8 cellular contexts compared by ENCODE assay signal in the genomic region with DNA sequence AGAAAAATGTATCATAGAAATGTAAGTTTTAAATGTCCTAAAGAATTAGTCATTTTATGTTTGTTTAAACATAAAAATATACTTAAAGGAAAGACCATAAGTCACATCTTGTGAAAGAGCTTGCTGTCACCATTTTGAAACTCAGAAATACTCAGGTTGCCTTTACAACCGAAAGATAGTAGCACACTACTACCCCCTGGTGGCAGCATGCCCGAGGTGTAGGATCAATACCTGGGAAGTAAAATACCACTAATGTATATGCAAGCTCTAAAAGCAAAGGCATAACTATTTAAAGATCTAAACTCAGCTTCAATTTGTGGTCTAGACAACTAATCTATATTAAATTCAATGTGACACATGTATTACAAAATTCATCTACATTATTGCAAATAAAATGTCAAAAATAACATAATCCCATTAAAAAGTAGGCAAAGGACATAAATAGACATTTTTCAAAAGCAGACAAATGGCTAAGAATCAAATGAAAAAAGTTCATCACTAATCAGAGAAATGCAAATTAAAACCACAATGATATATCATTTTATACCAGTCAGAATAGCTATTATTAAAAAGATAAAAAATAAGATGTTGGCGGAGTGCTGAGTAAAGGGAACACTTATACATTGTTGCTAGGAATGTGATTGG.
DNase-seq lines count a peak whose midpoint lies in the region; ATAC-seq, FAIRE-seq and TF ChIP-seq lines count a peak whose summit lies in the region.

No MANE protein-coding gene starts in this region.

- no peaks in the 10 kb centered on the region for H3K27me3 ChIP-seq in MM.1S (replicated peaks; ENCODE audit: insufficient read depth, low read length)

- no peaks in the 10 kb centered on the region for H4K20me1 ChIP-seq in MM.1S (ENCODE audit: insufficient read depth, low read length)

- no peak overlapping the region for H2AFZ ChIP-seq in MM.1S (ENCODE audit: low read length)

- no peak overlapping the region for H3K4me3 ChIP-seq in MM.1S (ENCODE audit: low read length)

- no peaks in the 10 kb centered on the region for H3K79me2 ChIP-seq in MM.1S (ENCODE audit: low read length)

- TF ChIP-seq CTCF in MM.1S (IDR thresholded peaks at IDR 0.05; ENCODE audit: low read length) = peak; percentile 85

- no peak overlapping the region for H3K9ac ChIP-seq in MM.1S (ENCODE audit: low read length)

- intact Hi-C loops in posterior cingulate gyrus (cut with DNase I) = loop anchor here (5.0 to 10.0 kb wide), 2 partner anchors 53 to 120 kb away; partner anchors contain the start of gene FGL2

- H3K4me1 ChIP-seq in MM.1S (ENCODE audit: low read length) = no peaks in the 10 kb centered on the region

- peak; percentile 46 for FAIRE-seq in urothelium cell line (lab: Jason Lieb, UNC)

- no peak overlapping the region for H3K4me2 ChIP-seq in MM.1S (ENCODE audit: low read depth, low read length)

- H3F3A ChIP-seq in MM.1S (ENCODE audit: insufficient read depth, low read length) = no peaks in the 10 kb centered on the region

- DNase-seq in DMS53 treated with DMSO at 0.1 percent for 48 hours (lab: John Stamatoyannopoulos, UW; ENCODE audit: unreplicated experiment) (peak; percentile 82), MM.1S (peak; percentile 88), SHP77 (lab: John Stamatoyannopoulos, UW) (peak; percentile 66 to 78), globus pallidus (ENCODE audit: low spot score) (peak; percentile 51), posterior cingulate gyrus (peak in 8 of 10 donors; percentile 31 to 90 (median 63)), urothelium cell line (ENCODE audit: low spot score) (peak; percentile 63)
- peak; percentile 71 to 82 for DNase-seq in activated T-helper 1 cell treated with anti-CD3 and anti-CD28 coated beads, Interleukin-2, amount 50 U/mL, for 16 hours (ENCODE audit: low read depth in 1 of 2, low spot score in 1 of 2)

- no peaks in the 10 kb centered on the region for H3K9me3 ChIP-seq in MM.1S (replicated peaks; ENCODE audit: insufficient read depth, low read length)

- H3K27ac ChIP-seq in MM.1S (ENCODE audit: low read length) = no peak overlapping the region

- peak; percentile 83 for ATAC-seq in GM21786 (IDR thresholded peaks at IDR 0.05; ENCODE audit: unreplicated experiment)

- no peaks in the 10 kb centered on the region for H3K36me3 ChIP-seq in MM.1S (replicated peaks; ENCODE audit: insufficient read depth, low read length)

- H3K9me2 ChIP-seq in MM.1S (replicated peaks; ENCODE audit: insufficient read depth, low read length) = no peaks in the 10 kb centered on the region
